ENCODE assay signal across 31 cellular contexts in the genomic region with DNA sequence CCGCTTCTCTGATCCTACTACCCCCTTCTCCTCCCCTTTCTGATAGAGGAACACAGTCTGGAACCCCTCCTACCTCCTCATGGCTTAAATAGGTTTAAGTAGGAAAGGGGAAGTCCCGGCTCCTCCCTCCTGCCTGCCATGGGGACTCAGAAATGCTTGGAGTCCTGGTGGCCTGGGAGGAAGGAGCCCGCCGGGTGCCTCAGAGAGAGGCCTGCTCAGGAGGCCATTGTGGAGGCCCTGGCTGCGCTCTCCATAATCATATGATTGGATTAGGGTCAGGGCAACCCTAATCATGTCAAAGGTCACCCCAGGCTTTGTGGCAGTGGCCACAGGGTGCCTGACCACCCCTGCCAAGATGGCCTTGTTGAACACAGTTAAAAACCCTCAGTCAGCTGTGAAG. TPM values are rescaled to one million over a fixed set of nuclear protein-coding genes. Genes with fewer than 3 reads are reported as not detected.
DNase-seq lines count a peak whose midpoint lies in the region; FAIRE-seq and TF ChIP-seq lines count a peak whose summit lies in the region.
"Had no signal": no experiment of that assay in that cellular context is flagged by ENCODE, and none has a peak within 500 bp of the region (broad histone marks: within the 10 kb centered on the region; RNA-seq: fewer than 3 reads in every experiment).

No MANE protein-coding gene starts in this region.

- no peak for TF ChIP-seq CTCF in H1 (IDR thresholded peaks at IDR 0.05; ENCODE audit: control extremely low read depth in 1 of 3, insufficient read depth in 1 of 3, low read depth in 1 of 3, low read length in 3 of 3)
- no peak for TF ChIP-seq CTCF in suprapubic skin (IDR thresholded peaks at IDR 0.05)

- H3K56ac ChIP-seq in H1 (replicated peaks; ENCODE audit: insufficient read length, low read depth, low read length) = no peak overlapping the region

- no peak overlapping the region for H2BK20ac ChIP-seq in H1 (ENCODE audit: low read length)

- H3K4me1 ChIP-seq in H1 (replicated peaks in 1 of 4; ENCODE audit: control insufficient read depth in 3 of 4, insufficient read depth in 4 of 4, low read length in 3 of 4) = peaks cover 0 to 13% (median 7%) of the 10 kb centered on the region in 4 experiments; a peak in 6 of 7 replicates
- H3K4me1 ChIP-seq in suprapubic skin = peaks cover 13% of the 10 kb centered on the region
- H3K4me1 ChIP-seq: A549, SJSA1 had no signal

- peaks cover 0 to 4% of the 10 kb centered on the region in 2 experiments for H4K20me1 ChIP-seq in H1 (replicated peaks in 1 of 2; ENCODE audit: control insufficient read depth in 1 of 2, insufficient read depth in 2 of 2, low read length in 2 of 2)

- H3K27ac ChIP-seq in H1 (ENCODE audit: low read depth, low read length) (no peak overlapping the region), suprapubic skin (no peak overlapping the region)
- H3K27ac ChIP-seq: A549, brain microvascular endothelial cell, Peyer's patch, SJSA1, skin epidermis, stomach, tibial artery, VCaP had no signal

- no peak overlapping the region; the same call in 1 of the 2 replicates for H3K18ac ChIP-seq in H1 (ENCODE audit: extremely low read depth, low read length)

- H3K27me3 ChIP-seq in H1 (replicated peaks in 1 of 4; ENCODE audit: control insufficient read depth in 3 of 4, extremely low read depth in 1 of 4, insufficient read depth in 3 of 4, low read length in 3 of 4) (peaks cover 10 to 49% (median 40%) of the 10 kb centered on the region in 4 experiments), suprapubic skin (peaks cover 56% of the 10 kb centered on the region)

- POLR2A ChIA-PET in H1 (lab: Charles Lee; ENCODE audit: partially characterized antibody) = no interaction called here

- H2BK12ac ChIP-seq in H1 (ENCODE audit: low read depth, low read length) = no peak overlapping the region

- H3K23me2 ChIP-seq in H1 (ENCODE audit: low read depth, low read length) = peaks cover 4% of the 10 kb centered on the region; the same call in 1 of the 2 replicates

- no peak overlapping the region for H3K14ac ChIP-seq in H1 (ENCODE audit: insufficient read length)

- no peaks in the 10 kb centered on the region for H3K79me2 ChIP-seq in H1 (ENCODE audit: control insufficient read depth in 1 of 2, insufficient read depth in 2 of 2, low read length in 2 of 2)

- H2AK5ac ChIP-seq in H1 (ENCODE audit: low read depth, low read length) = no peak overlapping the region

- H4K8ac ChIP-seq in H1 (ENCODE audit: extremely low read depth, insufficient read depth, low read length) = no peak overlapping the region

- no peak overlapping the region for H4K5ac ChIP-seq in H1 (ENCODE audit: insufficient read length, low read depth, low read length)

- H2BK120ac ChIP-seq in H1 (replicated peaks; ENCODE audit: low read depth, low read length) = no peak overlapping the region

- TF ChIP-seq EP300 in H1 (IDR thresholded peaks at IDR 0.05; ENCODE audit: borderline replicate concordance in 1 of 2, low read depth in 2 of 2, low read length in 2 of 2) (no peak), suprapubic skin (IDR thresholded peaks at IDR 0.05) (no peak)

- CTCF ChIA-PET in H1 (lab: Charles Lee; ENCODE audit: partially characterized antibody) = interaction anchor here (1.1 to 4.1 kb wide), 4 partner anchors 24 to 38 kb away, joined by 3 to 22 read pairs (median 4); partner anchors contain the start of gene WNT3A

- H3K9me3 ChIP-seq in H1 (ENCODE audit: insufficient read depth in 2 of 2, low read depth in 1 of 2, low read length in 1 of 2) = no peaks in the 10 kb centered on the region
- H3K9me3 ChIP-seq in suprapubic skin = no peaks in the 10 kb centered on the region
- H3K9me3 ChIP-seq: Peyer's patch, SJSA1 had no signal

- TF ChIP-seq POLR2A in H1 (IDR thresholded peaks at IDR 0.05; ENCODE audit: control extremely low read depth in 1 of 2, low read depth in 2 of 2, low read length in 2 of 2) = no peak
- TF ChIP-seq POLR2A in suprapubic skin (IDR thresholded peaks at IDR 0.05) = no peak

- H4K91ac ChIP-seq in H1 (replicated peaks; ENCODE audit: insufficient read length, low read length) = no peak overlapping the region

- H2AFZ ChIP-seq in H1 (ENCODE audit: low read length) = no peak overlapping the region

- peak; percentile 51 for DNase-seq in SKM-1 treated with dmso at 0.1 percent for 144 hours (lab: John Stamatoyannopoulos, UW; ENCODE audit: unreplicated experiment)
- no peak for DNase-seq in SKM-1 (lab: John Stamatoyannopoulos, UW; ENCODE audit: unreplicated experiment)
- DNase-seq in MV-4-11 (lab: John Stamatoyannopoulos, UW) = peak; percentile 56
- DNase-seq in H1 (ENCODE audit: low read depth in 1 of 2, low spot score in 2 of 2) = peak in 1 of 2 experiments; percentile 40
- peak; percentile 28 to 61 for DNase-seq in suprapubic skin (ENCODE audit: low spot score in 2 of 2)
- no peak for DNase-seq in SHP77 (lab: John Stamatoyannopoulos, UW)
- DNase-seq in SW480 (ENCODE audit: low spot score) = no peak
- DNase-seq in HuH-7 (ENCODE audit: low spot score) = no peak
- DNase-seq: activated CD4-positive, alpha-beta T cell treated with anti-CD3 and anti-CD28 coated beads, Interleukin-2, amount 10 ng/mL, durations not matched to agents 24 days and 14 days; activated naive CD4-positive, alpha-beta T cell treated with Interleukin-2 at 50 U/mL for 16 hours; activated T-cell treated with anti-CD3 and anti-CD28 coated beads, Interleukin-2, amount 50 U/mL, for 48 hours; brain microvascular endothelial cell; KG1; naive thymus-derived CD8-positive, alpha-beta T cell; NCI-H1694; NCI-H2171; NCI-H524; stimulated activated CD8-positive, alpha-beta memory T cell treated with anti-CD3 and anti-CD28 coated beads, Interleukin-4, amount 100 ng/mL, for 48 hours; stomach had no signal

- H3K79me1 ChIP-seq in H1 (ENCODE audit: low read depth, low read length) = no peaks in the 10 kb centered on the region

- no peak overlapping the region for H3K4me2 ChIP-seq in H1 (ENCODE audit: insufficient read depth in 1 of 2, low read depth in 2 of 2, low read length in 2 of 2)
- H3K4me2 ChIP-seq: A549 had no signal

- no peak overlapping the region for H3K4ac ChIP-seq in H1 (replicated peaks; ENCODE audit: insufficient read length, low read depth, low read length)

- no peaks in the 10 kb centered on the region for H3K36me3 ChIP-seq in H1 (ENCODE audit: control insufficient read depth in 2 of 4, insufficient read depth in 4 of 4, low read length in 3 of 4)
- no peaks in the 10 kb centered on the region for H3K36me3 ChIP-seq in suprapubic skin
- H3K36me3 ChIP-seq: brain microvascular endothelial cell, Peyer's patch, SJSA1, stomach, tibial artery had no signal

- WGBS in H1 (ENCODE audit: extremely low coverage in 1 of 2, insufficient coverage in 1 of 2, insufficient read length in 1 of 2, insufficient replicate concordance in 2 of 2, low coverage in 1 of 2, low lambda C conversion rate in 2 of 2, missing lambda C conversion rate in 1 of 2), 2 experiments = 88% methylated on average over 1 of the region's 5 CpGs; no CpG with 5 or more reads in 1 of the 2 experiments
- 74% methylated on average over 4 of the region's 5 CpGs for WGBS in suprapubic skin

- H2BK5ac ChIP-seq in H1 (ENCODE audit: low read depth, low read length) = no peak overlapping the region

- H2BK15ac ChIP-seq in H1 (ENCODE audit: low read length) = 0 out of 2 replicates have a peak overlapping the region, but pooled peaks have one; percentile 16

- no peak for TF ChIP-seq RAD21 in H1 (IDR thresholded peaks at IDR 0.05 in 1 of 2, conservative IDR thresholded peaks at IDR 0.05 in 1 of 2; ENCODE audit: low read depth in 2 of 2, low read length in 2 of 2)

- H3K4me3 ChIP-seq in H1 (ENCODE audit: extremely low read depth in 1 of 4, insufficient read depth in 2 of 4, low read depth in 3 of 4, low read length in 4 of 4) (no peak overlapping the region), suprapubic skin (no peak overlapping the region)
- H3K4me3 ChIP-seq: A549, Peyer's patch, SJSA1, skin epidermis, stomach, tibial artery had no signal

- no peak overlapping the region for H3K23ac ChIP-seq in H1 (ENCODE audit: insufficient read length)

- no peak for FAIRE-seq in H1 (lab: Jason Lieb, UNC)
- FAIRE-seq: A549, H54, islet of Langerhans had no signal

- H3K9ac ChIP-seq in H1 (replicated peaks in 1 of 4; ENCODE audit: extremely low read depth in 1 of 4, low read depth in 3 of 4, low read length in 3 of 4) = no peak overlapping the region

TF ChIP-seq in H1, 55 proteins besides CTCF, POLR2A, EP300 and RAD21 (continues in another document):
- TF ChIP-seq RBBP5 (IDR thresholded peaks at IDR 0.05; ENCODE audit: borderline replicate concordance, low read depth, low read length) (no peak), SIRT6 (IDR thresholded peaks at IDR 0.05; ENCODE audit: low read length) (no peak), KDM1A (IDR thresholded peaks at IDR 0.05; ENCODE audit: borderline replicate concordance, low read length) (no peak)

RNA-seq across cellular contexts. Expression of gene WNT3A, which starts 29.0 kb away (rescaled TPM):
- 0.10 and 0.19 TPM in 2 replicates for total RNA-seq in H1 (2021; fragmentation: NEBNext Ultra II Directional; extraction: Animal tissue kit (Norgen Biotek cat#: 25700))
- polyA plus RNA-seq in H1 (2011; rRNA removed) = 0.08 and 0.13 TPM in 2 replicates
- polyA plus RNA-seq in H1 (2011; cell fraction: cytosol; rRNA removed) = 0.05 TPM
- polyA plus RNA-seq in H1 (2011; cell fraction: nucleus; rRNA removed) = 0.26 TPM
- polyA plus RNA-seq in H1 (2012, experiment 1 of 2) = 0.05 to 0.17 TPM (median 0.08 TPM) in 3 of 4 replicates, not detected in the other
- polyA plus RNA-seq in H1 (2012, experiment 2 of 2) = 0.13 TPM
- polyA plus RNA-seq in H1 (2013, experiment 1 of 2) = 0.02 TPM
- polyA plus RNA-seq in H1 (2013, experiment 2 of 2) = 0.07 TPM
- polyA minus RNA-seq in H1 (2011; rRNA and poly(A)+ RNA removed) = 0.06 and 0.07 TPM in 2 replicates
- not detected for polyA minus RNA-seq in H1 (2011; cell fraction: cytosol; rRNA and poly(A)+ RNA removed)
- 0.40 TPM for polyA minus RNA-seq in H1 (2011; cell fraction: nucleus; rRNA and poly(A)+ RNA removed)
- total RNA-seq in suprapubic skin = 1 to 10 TPM; 2.8 to 6.3 (median 3.8) TPM
- total RNA-seq: activated CD4-positive, alpha-beta T cell treated with anti-CD3 and anti-CD28 coated beads, Interleukin-2, amount 10 ng/mL, durations not matched to agents 24 days and 14 days; B cell; G401; HT-29; naive thymus-derived CD8-positive, alpha-beta T cell; omental fat pad; Peyer's patch; SJSA1; stomach had no signal
- polyA plus RNA-seq: A549; naive thymus-derived CD8-positive, alpha-beta T cell had no signal

RNA-seq across cellular contexts. Expression of gene ARF1, which starts 46.7 kb away (rescaled TPM):
- total RNA-seq in H1 (2021; fragmentation: NEBNext Ultra II Directional; extraction: Animal tissue kit (Norgen Biotek cat#: 25700)) = 265 and 267 TPM in 2 replicates
- polyA plus RNA-seq in H1 (2011; rRNA removed) = 471 and 606 TPM in 2 replicates
- polyA plus RNA-seq in H1 (2011; cell fraction: cytosol; rRNA removed) = 441 TPM
- 308 TPM for polyA plus RNA-seq in H1 (2011; cell fraction: nucleus; rRNA removed)
- polyA plus RNA-seq in H1 (2012, experiment 1 of 2) = 315 to 344 TPM (median 336 TPM) in 4 replicates
- 366 TPM for polyA plus RNA-seq in H1 (2012, experiment 2 of 2)
- polyA plus RNA-seq in H1 (2013, experiment 1 of 2) = 193 TPM
- 197 TPM for polyA plus RNA-seq in H1 (2013, experiment 2 of 2)
- polyA minus RNA-seq in H1 (2011; rRNA and poly(A)+ RNA removed) = 359 and 424 TPM in 2 replicates
- polyA minus RNA-seq in H1 (2011; cell fraction: cytosol; rRNA and poly(A)+ RNA removed) = 253 TPM
- 129 TPM for polyA minus RNA-seq in H1 (2011; cell fraction: nucleus; rRNA and poly(A)+ RNA removed)
- total RNA-seq in suprapubic skin = 100 to 1,000 TPM; 284 to 385 (median 362) TPM

Comparison
In these comparisons a context has a peak if more than half of its experiments do, and no peak if none do; other contexts are left out.
1. DNase-seq: peak in SKM-1 treated with dmso at 0.1 percent for 144 hours (single experiment), MV-4-11 (single experiment) and suprapubic skin (2 of 2); none in SKM-1 (single experiment), SHP77 (0 of 2), SW480 (single experiment) and HuH-7 (single experiment).